Comparison of ENCODE assay signal across 8 cellular contexts in the genomic region with DNA sequence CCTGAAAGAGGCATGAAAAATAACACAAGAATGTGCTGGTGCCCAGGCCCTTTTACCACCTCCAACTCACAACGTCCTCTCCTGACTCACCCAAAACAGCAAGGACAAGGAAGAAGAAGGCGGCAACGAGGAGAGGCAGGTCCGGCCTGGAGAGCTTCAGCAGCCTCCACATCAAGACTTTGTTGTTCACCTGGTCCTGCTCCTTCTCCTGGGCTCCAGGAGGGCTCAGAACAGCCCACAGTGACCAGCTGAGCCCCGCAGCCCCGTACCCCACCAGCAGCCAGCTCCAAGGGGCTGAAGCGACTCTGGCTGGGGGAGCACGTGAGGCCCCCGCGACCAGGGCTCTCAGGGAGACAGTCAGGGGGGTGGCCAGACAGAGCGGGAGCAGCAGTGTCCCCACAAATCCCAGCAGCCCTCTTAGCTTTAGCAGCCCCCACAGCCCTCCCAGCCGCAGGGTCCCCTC. TPM values are rescaled to one million over a fixed set of nuclear protein-coding genes. Genes with fewer than 3 reads are reported as not detected.
DNase-seq lines count a peak whose midpoint lies in the region; ATAC-seq and TF ChIP-seq lines count a peak whose summit lies in the region.

No MANE protein-coding gene starts in this region.

- H4K8ac ChIP-seq in neuronal stem cell (ENCODE audit: low read depth, low read length) = no peak overlapping the region

- H3K4me3 ChIP-seq in GM06990 (replicated peaks; ENCODE audit: low read depth, low read length) = peak overlapping the region; percentile 87
- H3K4me3 ChIP-seq in OCI-LY1 (ENCODE audit: low read depth, low read length, poor library complexity, severe bottlenecking) = peak overlapping the region; percentile 89
- peak overlapping the region; percentile 84 to 94 for H3K4me3 ChIP-seq in neuronal stem cell (ENCODE audit: low read length in 2 of 2)

- H3K27me3 ChIP-seq in GM06990 (replicated peaks; ENCODE audit: control insufficient read depth, insufficient read depth, low read length) (no peaks in the 10 kb centered on the region), OCI-LY1 (ENCODE audit: insufficient read depth, low read length) (no peaks in the 10 kb centered on the region), neuronal stem cell (ENCODE audit: control insufficient read depth in 3 of 3, insufficient read depth in 3 of 3, low read depth in 1 of 3, low read length in 3 of 3) (peaks cover 0 to 31% (median 5%) of the 10 kb centered on the region in 3 experiments)

- no peaks in the 10 kb centered on the region for H3K9me3 ChIP-seq in OCI-LY1 (ENCODE audit: low read length)
- H3K9me3 ChIP-seq in neuronal stem cell (replicated peaks in 1 of 2; ENCODE audit: control insufficient read depth in 2 of 2, insufficient read depth in 1 of 2, low read depth in 1 of 2, low read length in 2 of 2) = peaks cover 0 to 3% of the 10 kb centered on the region in 2 donors

- peak overlapping the region; percentile 68 for H2BK5ac ChIP-seq in neuronal stem cell (ENCODE audit: low read length)

- no peak overlapping the region for H2AK5ac ChIP-seq in neuronal stem cell (ENCODE audit: low read depth, low read length)

- H3K79me1 ChIP-seq in neuronal stem cell (ENCODE audit: low read depth, low read length) = no peaks in the 10 kb centered on the region

- ATAC-seq in effector memory CD8-positive, alpha-beta T cell (replicated peaks) = no peak

- H3K14ac ChIP-seq in neuronal stem cell (ENCODE audit: low read length) = no peak overlapping the region

- H3K4me2 ChIP-seq in OCI-LY1 (ENCODE audit: low read length) (peak overlapping the region; percentile 95), neuronal stem cell (ENCODE audit: insufficient read depth, low read length, poor library complexity, severe bottlenecking) (peak overlapping the region; percentile 76)

- peaks cover 64% of the 10 kb centered on the region for H3K36me3 Mint-ChIP-seq in effector memory CD8-positive, alpha-beta T cell (ENCODE audit: insufficient read depth)

- no peaks in the 10 kb centered on the region for H3F3A ChIP-seq in OCI-LY1 (ENCODE audit: insufficient read depth, low read length)

- no CpG with 5 or more reads among the region's 12 CpGs for WGBS in neuronal stem cell (ENCODE audit: extremely low coverage in 2 of 2, insufficient read length in 2 of 2, insufficient replicate concordance in 1 of 2), 2 donors

- TF ChIP-seq CTCF in GM06990 (IDR thresholded peaks at IDR 0.05; ENCODE audit: insufficient read depth, low read length, poor library complexity, severe bottlenecking) (no peak), OCI-LY1 (IDR thresholded peaks at IDR 0.05; ENCODE audit: low read length) (no peak)

- H3K18ac ChIP-seq in neuronal stem cell (ENCODE audit: low read length) = peak overlapping the region; percentile 76

- peaks cover 59 to 72% of the 10 kb centered on the region in 2 donors for H3K4me1 Mint-ChIP-seq in effector memory CD8-positive, alpha-beta T cell (ENCODE audit: low read depth in 2 of 2)

- no peaks in the 10 kb centered on the region for H4K20me1 ChIP-seq in OCI-LY1 (ENCODE audit: insufficient read depth, low read length)

- H3K4me1 ChIP-seq in OCI-LY1 (ENCODE audit: insufficient read depth, low read length, severe bottlenecking) = peaks cover 38% of the 10 kb centered on the region
- H3K4me1 ChIP-seq in neuronal stem cell (ENCODE audit: control insufficient read depth in 2 of 2, insufficient read depth in 1 of 2, low read depth in 1 of 2, low read length in 2 of 2) = peaks cover 0 to 6% of the 10 kb centered on the region in 2 donors

- peak overlapping the region; percentile 62 to 89 for H3K27ac Mint-ChIP-seq in effector memory CD8-positive, alpha-beta T cell

- H2BK15ac ChIP-seq in neuronal stem cell (ENCODE audit: low read length) = peak overlapping the region; percentile 40

- peak overlapping the region; percentile 92 for H3K9ac ChIP-seq in OCI-LY1 (ENCODE audit: low read length)
- H3K9ac ChIP-seq in neuronal stem cell (ENCODE audit: low read depth, low read length, poor library complexity) = peak overlapping the region; percentile 6

- H3K23ac ChIP-seq in neuronal stem cell (ENCODE audit: low read depth, low read length, poor library complexity) = peak overlapping the region; percentile 45

- H3K9me3 Mint-ChIP-seq in effector memory CD8-positive, alpha-beta T cell = no peaks in the 10 kb centered on the region

- H2BK12ac ChIP-seq in neuronal stem cell (ENCODE audit: low read length) = peak overlapping the region; percentile 24

- H3K36me3 ChIP-seq in GM06990 (ENCODE audit: control insufficient read depth, insufficient read depth, low read length) = peaks cover 11% of the 10 kb centered on the region
- peaks cover 75% of the 10 kb centered on the region for H3K36me3 ChIP-seq in OCI-LY1 (ENCODE audit: insufficient read depth, low read length)
- H3K36me3 ChIP-seq in neuronal stem cell (replicated peaks in 1 of 2; ENCODE audit: control insufficient read depth in 2 of 2, insufficient read depth in 2 of 2, low read length in 2 of 2) = no peaks in the 10 kb centered on the region

- peak overlapping the region; percentile 64 for H3K27ac ChIP-seq in OCI-LY1 (ENCODE audit: low read depth, low read length, poor library complexity, severe bottlenecking)
- H3K27ac ChIP-seq in neuronal stem cell (replicated peaks; ENCODE audit: low read length) = no peak overlapping the region

- peaks cover 13% of the 10 kb centered on the region for H3K79me2 ChIP-seq in OCI-LY1 (ENCODE audit: insufficient read depth, low read length)

- DNase-seq in GM06990 (ENCODE audit: extremely low read depth, insufficient read length) = no peak
- no peak for DNase-seq in effector memory CD8-positive, alpha-beta T cell
- no peak for DNase-seq in neuronal stem cell (ENCODE audit: low spot score)
- DNase-seq in activated CD8-positive, alpha-beta memory T cell treated with anti-CD3 and anti-CD28 coated beads, Interleukin-2, amount 50 U/mL, for 48 hours = no peak
- DNase-seq in NCI-H187 treated with DMSO at 0.1 percent for 48 hours (lab: John Stamatoyannopoulos, UW) = no peak
- no peak for DNase-seq in cortex of kidney (lab: John Stamatoyannopoulos, UW)
- no peak for DNase-seq in HuH-7.5 (ENCODE audit: low spot score)

- H3K27me3 Mint-ChIP-seq in effector memory CD8-positive, alpha-beta T cell = no peaks in the 10 kb centered on the region

- H4K91ac ChIP-seq in neuronal stem cell (ENCODE audit: low read depth, low read length, poor library complexity) = no peak overlapping the region

- peak overlapping the region; percentile 89 to 91 for H3K4me3 Mint-ChIP-seq in effector memory CD8-positive, alpha-beta T cell

- no peak overlapping the region for H3K4ac ChIP-seq in neuronal stem cell (ENCODE audit: low read length)

- H3K9me2 ChIP-seq in OCI-LY1 (ENCODE audit: low read depth, low read length) = no peaks in the 10 kb centered on the region

- H2BK120ac ChIP-seq in neuronal stem cell (ENCODE audit: low read depth, low read length) = no peak overlapping the region

- H2AFZ ChIP-seq in OCI-LY1 (ENCODE audit: low read length) (no peak overlapping the region), neuronal stem cell (ENCODE audit: low read length) (peak overlapping the region; percentile 100)

RNA-seq across cellular contexts. Expression of a gene that starts 0.9 kb away (rescaled TPM):
- polyA plus RNA-seq in neuronal stem cell (2013, experiment 1 of 2) = 1.8 TPM
- 2.4 TPM for polyA plus RNA-seq in neuronal stem cell (2013, experiment 2 of 2)

RNA-seq across cellular contexts. Expression of a gene that starts 6.2 kb away (rescaled TPM):
- polyA plus RNA-seq in neuronal stem cell (2013, experiment 1 of 2) = 2.1 TPM
- polyA plus RNA-seq in neuronal stem cell (2013, experiment 2 of 2) = 2.5 TPM

RNA-seq across cellular contexts. Expression of a gene that starts 15.8 kb away (rescaled TPM):
- polyA plus RNA-seq in neuronal stem cell (2013, experiment 1 of 2) = 4.4 TPM
- 4.3 TPM for polyA plus RNA-seq in neuronal stem cell (2013, experiment 2 of 2)

RNA-seq across cellular contexts. Expression of a gene that starts 16.3 kb away (rescaled TPM):
- polyA plus RNA-seq in neuronal stem cell (2013, experiment 1 of 2) = 0.15 TPM
- polyA plus RNA-seq in neuronal stem cell (2013, experiment 2 of 2) = 0.29 TPM

RNA-seq across cellular contexts. Expression of a gene that starts 20.9 kb away (rescaled TPM):
- polyA plus RNA-seq in neuronal stem cell (2013, experiment 1 of 2) = 0.04 TPM
- polyA plus RNA-seq in neuronal stem cell (2013, experiment 2 of 2) = 0.07 TPM
